In genomic region chr9:22921742-22922141, GRCh38 we compare ENCODE assay signal across 15 cellular contexts.
DNase-seq lines count a peak whose midpoint lies in the region; ATAC-seq and TF ChIP-seq lines count a peak whose summit lies in the region.
"Had no signal": no experiment of that assay in that cellular context is flagged by ENCODE, and none has a peak within 500 bp of the region (broad histone marks: within the 10 kb centered on the region; RNA-seq: fewer than 3 reads in every experiment).

No MANE protein-coding gene starts in this region.

- no peaks in the 10 kb centered on the region for H3K79me2 ChIP-seq in OCI-LY3 (ENCODE audit: low read length)

- no peaks in the 10 kb centered on the region for H4K20me1 ChIP-seq in OCI-LY3 (ENCODE audit: insufficient read depth, low read length)

- ATAC-seq in GM21786 (IDR thresholded peaks at IDR 0.05; ENCODE audit: unreplicated experiment) (peak; percentile 9), left lobe of liver (peak; percentile 76)
- ATAC-seq: A549, HCT116 had no signal

- H3K4me1 ChIP-seq in OCI-LY3 (ENCODE audit: low read length) (peaks cover 69% of the 10 kb centered on the region), sigmoid colon (no peaks in the 10 kb centered on the region)
- H3K4me1 ChIP-seq: A549, BE2C, Caco-2 had no signal

- 59 to 61% methylated on average over 3 of the region's 3 CpGs for WGBS in sigmoid colon, 2 donors

- H3K4me3 ChIP-seq in OCI-LY3 (ENCODE audit: low read length), result 0 out of 2 replicates have a peak overlapping the region, but pooled peaks have one; percentile 6
- H3K4me3 ChIP-seq in sigmoid colon, result no peak overlapping the region
- H3K4me3 ChIP-seq: A549 had no signal

- peak overlapping the region; percentile 55 for H2AFZ ChIP-seq in OCI-LY3 (ENCODE audit: low read depth, low read length)

- H3K36me3 ChIP-seq in OCI-LY3 (replicated peaks; ENCODE audit: low read depth, low read length) (peaks cover 10% of the 10 kb centered on the region), sigmoid colon (no peaks in the 10 kb centered on the region)
- H3K36me3 ChIP-seq: BE2C had no signal

- peak overlapping the region; percentile 86 for H3K27ac ChIP-seq in OCI-LY3 (ENCODE audit: low read length)
- H3K27ac ChIP-seq in sigmoid colon, result no peak overlapping the region
- H3K27ac ChIP-seq: A549, C4-2B had no signal

- peak overlapping the region; percentile 57 for H3K4me2 ChIP-seq in OCI-LY3 (ENCODE audit: low read length)
- H3K4me2 ChIP-seq: A549 had no signal

- intact Hi-C loops in sigmoid colon (cut with DNase I), result no loop called here

- peaks cover 5% of the 10 kb centered on the region; the same call in 1 of the 2 replicates for H3K9me3 ChIP-seq in OCI-LY3 (ENCODE audit: insufficient read depth, low read length)
- no peaks in the 10 kb centered on the region for H3K9me3 ChIP-seq in sigmoid colon
- H3K9me3 ChIP-seq: A549, BE2C, Caco-2 had no signal

- no peak for TF ChIP-seq POLR2A in sigmoid colon (IDR thresholded peaks at IDR 0.05)

- H3K27me3 ChIP-seq in OCI-LY3 (ENCODE audit: low read depth, low read length) (no peaks in the 10 kb centered on the region), sigmoid colon (no peaks in the 10 kb centered on the region)
- H3K27me3 ChIP-seq: BE2C had no signal

- no peak for TF ChIP-seq CTCF in OCI-LY3 (IDR thresholded peaks at IDR 0.05; ENCODE audit: low read depth, low read length)
- no peak for TF ChIP-seq CTCF in sigmoid colon (IDR thresholded peaks at IDR 0.05)

- DNase-seq in NCI-H69 (lab: John Stamatoyannopoulos, UW) (peak; percentile 62), left lobe of liver (ENCODE audit: low spot score) (peak; percentile 49), kidney tubule cell (ENCODE audit: low spot score) (no peak), sigmoid colon (no peak), cerebellar nuclear complex (lab: John Stamatoyannopoulos, UW) (no peak)
- DNase-seq: BE2C; Caco-2; CD4-positive, alpha-beta memory T cell; DND-41; GDM1 had no signal

- TF ChIP-seq EP300 in sigmoid colon (IDR thresholded peaks at IDR 0.05), result no peak

- peak overlapping the region; percentile 49; the same call in 1 of the 2 replicates for H3K9ac ChIP-seq in OCI-LY3 (ENCODE audit: low read length)

Comparison
In these comparisons a context has a peak if more than half of its experiments do, and no peak if none do; other contexts are left out.
1. DNase-seq: peak in NCI-H69 (single experiment) and left lobe of liver (single experiment); none in kidney tubule cell (single experiment), sigmoid colon (single experiment) and cerebellar nuclear complex (0 of 2).